12 cellular contexts compared by ENCODE assay signal in the genomic region with DNA sequence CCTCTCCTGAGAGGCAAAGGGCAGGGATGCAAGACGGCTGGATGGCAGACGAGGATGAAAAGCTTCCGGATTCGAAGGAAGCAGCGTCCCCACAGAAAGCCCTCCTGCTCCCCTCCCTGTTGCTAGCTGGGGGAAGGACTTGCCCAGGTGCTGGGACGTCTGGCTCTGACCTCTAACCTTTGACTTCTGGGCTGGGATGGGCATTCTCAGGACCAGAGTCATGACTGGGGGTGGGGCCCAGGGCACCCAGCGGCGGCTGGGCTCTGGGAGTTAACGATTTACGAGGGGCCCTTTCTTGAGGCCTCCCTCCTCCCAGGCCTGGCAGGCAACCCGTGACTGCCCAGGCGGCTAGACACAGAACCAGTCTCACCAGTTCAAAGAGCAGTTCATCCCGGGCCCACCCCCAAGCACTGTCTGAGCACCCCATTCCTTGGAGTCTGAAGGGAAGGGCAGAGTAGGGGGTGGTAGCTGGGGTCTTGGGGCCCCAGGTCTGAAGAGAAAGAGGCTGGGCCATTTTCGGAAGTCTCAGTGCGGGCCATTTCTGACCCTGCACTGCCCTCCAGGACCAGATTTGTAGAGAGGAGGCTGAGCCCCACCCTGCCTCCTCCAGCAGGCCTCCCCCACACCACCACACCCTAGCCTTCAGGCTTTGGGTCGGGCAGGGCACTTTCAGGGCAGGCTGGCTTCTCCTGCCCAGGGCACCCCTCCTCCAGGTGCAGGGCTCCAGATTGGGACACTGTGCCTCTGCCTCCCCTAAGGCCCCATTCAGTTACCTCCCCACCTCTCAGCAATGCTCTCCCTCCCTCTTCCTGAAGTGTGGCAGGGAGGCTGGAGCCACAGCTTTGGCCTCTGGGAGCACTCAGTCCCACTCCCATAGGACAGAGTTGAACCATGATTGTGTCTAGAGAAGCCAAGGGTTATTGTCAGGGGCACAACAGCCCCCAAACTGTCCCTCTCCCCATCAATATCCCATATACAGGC. TPM values are rescaled to one million over a fixed set of nuclear protein-coding genes. Genes with fewer than 3 reads are reported as not detected.
DNase-seq lines count a peak whose midpoint lies in the region; ATAC-seq, FAIRE-seq and TF ChIP-seq lines count a peak whose summit lies in the region.
"Had no signal": no experiment of that assay in that cellular context is flagged by ENCODE, and none has a peak within 500 bp of the region (broad histone marks: within the 10 kb centered on the region; RNA-seq: fewer than 3 reads in every experiment).

No MANE protein-coding gene starts in this region.

- in situ Hi-C loops in ACHN (cut with HindIII; ENCODE audit: low pct_ligation_motif_present, low pct_unique_long_range_greater_than_20kb, low sequenced_read_pairs): no loop called here

- H3K27ac Mint-ChIP-seq in osteocyte (ENCODE audit: unreplicated experiment): peak overlapping the region; percentile 34
- H3K27ac Mint-ChIP-seq: stimulated activated naive CD8-positive, alpha-beta T cell treated with anti-CD3 and anti-CD28 coated beads, Interleukin-15, Interleukin-2, amounts not matched to agents 100 ng/mL and 50 ng/mL, for 24 hours had no signal

- no peak overlapping the region for H3K4me3 ChIP-seq in epithelial cell of esophagus (ENCODE audit: low read length)

- H3K9me3 Mint-ChIP-seq in osteocyte (ENCODE audit: unreplicated experiment): no peaks in the 10 kb centered on the region
- H3K9me3 Mint-ChIP-seq: effector memory CD8-positive, alpha-beta T cell; stimulated activated naive CD8-positive, alpha-beta T cell treated with anti-CD3 and anti-CD28 coated beads, Interleukin-15, Interleukin-2, amounts not matched to agents 100 ng/mL and 50 ng/mL, for 24 hours; T-cell had no signal

- ATAC-seq in GM19035 (IDR thresholded peaks at IDR 0.05; ENCODE audit: unreplicated experiment): no peak
- ATAC-seq: effector memory CD8-positive, alpha-beta T cell; T-cell had no signal

- DNase-seq in ACHN: peak; percentile 69
- peak; percentile 81 for DNase-seq in HuH-7.5 (ENCODE audit: low spot score)
- peak; percentile 21 for DNase-seq in epithelial cell of esophagus (ENCODE audit: low read depth)
- no peak for DNase-seq in osteocyte (ENCODE audit: extremely low spot score, unreplicated experiment)
- DNase-seq in COLO829 (ENCODE audit: low spot score): no peak
- no peak for DNase-seq in GM12891 (ENCODE audit: insufficient read length, low spot score)
- no peak for DNase-seq in hippocampal formation (lab: John Stamatoyannopoulos, UW)
- DNase-seq: effector memory CD8-positive, alpha-beta T cell; NCI-H345 had no signal

- FAIRE-seq in GM12891 (lab: Jason Lieb, UNC): no peak

- H3K27me3 Mint-ChIP-seq in osteocyte (ENCODE audit: unreplicated experiment): no peaks in the 10 kb centered on the region
- H3K27me3 Mint-ChIP-seq: effector memory CD8-positive, alpha-beta T cell had no signal

- TF ChIP-seq CTCF in epithelial cell of esophagus (IDR thresholded peaks at IDR 0.05; ENCODE audit: insufficient read depth, low read depth, low read length, missing control alignments) (no peak), osteocyte (IDR thresholded peaks at IDR 0.05) (no peak)

- H3K4me3 Mint-ChIP-seq in osteocyte (ENCODE audit: unreplicated experiment): no peak overlapping the region
- H3K4me3 Mint-ChIP-seq: effector memory CD8-positive, alpha-beta T cell; stimulated activated naive CD8-positive, alpha-beta T cell treated with anti-CD3 and anti-CD28 coated beads, Interleukin-15, Interleukin-2, amounts not matched to agents 100 ng/mL and 50 ng/mL, for 24 hours; T-cell had no signal

- H3K36me3 Mint-ChIP-seq in osteocyte (ENCODE audit: unreplicated experiment): no peaks in the 10 kb centered on the region
- H3K36me3 Mint-ChIP-seq: T-cell had no signal

- peaks cover 49% of the 10 kb centered on the region for H3K4me1 Mint-ChIP-seq in osteocyte (ENCODE audit: unreplicated experiment)

- no peak for TF ChIP-seq POLR2A in GM12891 (IDR thresholded peaks at IDR 0.05; ENCODE audit: low read depth, low read length)

TF ChIP-seq in GM12891, 5 proteins besides CTCF, POLR2A, EP300 and RAD21:
- no peak for TF ChIP-seq POU2F2 (IDR thresholded peaks at IDR 0.05; ENCODE audit: low read depth, low read length)
- TF ChIP-seq TAF1 (IDR thresholded peaks at IDR 0.05; ENCODE audit: low read depth, low read length): no peak
- TF ChIP-seq PAX5 (IDR thresholded peaks at IDR 0.05; ENCODE audit: insufficient read depth, low read length, severe bottlenecking): no peak
- no peak for TF ChIP-seq SPI1 (IDR thresholded peaks at IDR 0.05; ENCODE audit: low read depth, low read length)
- TF ChIP-seq POLR2AphosphoS5 (IDR thresholded peaks at IDR 0.05; ENCODE audit: low read depth, low read length): no peak
TF ChIP-seq in GM12891: peak in this region for 0.

RNA-seq across cellular contexts. Expression of a gene that starts 5.0 kb away (rescaled TPM):
- 239 and 259 TPM in 2 replicates for total RNA-seq in osteocyte
- 29.4 TPM for polyA plus RNA-seq in GM12891 (2012; ENCODE audit: low read depth, missing spikeins)

Comparison
In these comparisons a context has a peak if more than half of its experiments do, and no peak if none do; other contexts are left out.
1. DNase-seq: peak in ACHN (single experiment), HuH-7.5 (single experiment) and epithelial cell of esophagus (single experiment); none in osteocyte (single experiment), COLO829 (single experiment), GM12891 (single experiment) and hippocampal formation (0 of 2).